Comparison of ENCODE assay signal across 28 cellular contexts in genomic region chr11:69968407-69969347, GRCh38.
DNase-seq lines count a peak whose midpoint lies in the region; ATAC-seq and TF ChIP-seq lines count a peak whose summit lies in the region.
"Had no signal": no experiment of that assay in that cellular context is flagged by ENCODE, and none has a peak within 500 bp of the region (broad histone marks: within the 10 kb centered on the region; RNA-seq: fewer than 3 reads in every experiment).

No MANE protein-coding gene starts in this region.

- H3K27me3 ChIP-seq in Caco-2 (replicated peaks; ENCODE audit: control insufficient read depth, insufficient read depth, low read length) (no peaks in the 10 kb centered on the region), adrenal gland (no peaks in the 10 kb centered on the region), right atrium auricular region (no peaks in the 10 kb centered on the region), neuronal stem cell (ENCODE audit: control insufficient read depth in 3 of 3, insufficient read depth in 3 of 3, low read depth in 1 of 3, low read length in 3 of 3) (no peaks in the 10 kb centered on the region)
- H3K27me3 ChIP-seq: foreskin keratinocyte had no signal

- BruUV-seq in Caco-2 (replicated peaks; lab: Mats Ljungman, UMichigan): no TSS peak

- H3K4me1 ChIP-seq in Caco-2: peaks cover 81% of the 10 kb centered on the region
- no peaks in the 10 kb centered on the region for H3K4me1 ChIP-seq in adrenal gland (replicated peaks in 1 of 2)
- H3K4me1 ChIP-seq in right atrium auricular region: no peaks in the 10 kb centered on the region
- peaks cover 0 to 9% of the 10 kb centered on the region in 2 donors for H3K4me1 ChIP-seq in neuronal stem cell (ENCODE audit: control insufficient read depth in 2 of 2, insufficient read depth in 1 of 2, low read depth in 1 of 2, low read length in 2 of 2)
- H3K4me1 ChIP-seq: foreskin keratinocyte, prostate gland had no signal

- no peaks in the 10 kb centered on the region for H3K79me1 ChIP-seq in neuronal stem cell (ENCODE audit: low read depth, low read length)

- no peak overlapping the region for H3K4me3 Mint-ChIP-seq in Caco-2 (ENCODE audit: unreplicated experiment)
- H3K4me3 Mint-ChIP-seq: activated B cell treated with CpG ODN at 0.5 μM for 24 hours; activated naive CD8-positive, alpha-beta T cell treated with anti-CD3 and anti-CD28 coated beads, Interleukin-2, amount 10 ng/mL, durations not matched to agents 7 days and 5 days; immature natural killer cell had no signal

- no peak overlapping the region for H2AFZ ChIP-seq in neuronal stem cell (ENCODE audit: low read length)

- no peak overlapping the region for H4K8ac ChIP-seq in neuronal stem cell (ENCODE audit: low read depth, low read length)

- DNase-seq in Caco-2: no peak
- DNase-seq in adrenal gland: peak in 5 of 7 donors; percentile 22 to 62 (median 37)
- no peak for DNase-seq in right atrium auricular region (ENCODE audit: low spot score)
- DNase-seq in neuronal stem cell (ENCODE audit: low spot score): no peak
- no peak for DNase-seq in NCI-H1048 (lab: John Stamatoyannopoulos, UW)
- no peak for DNase-seq in kidney tubule cell (ENCODE audit: low spot score)
- DNase-seq in NCI-H2081 treated with DMSO at 0.1 percent for 48 hours (lab: John Stamatoyannopoulos, UW): no peak
- DNase-seq: ACHN; activated B cell treated with CpG ODN at 0.5 μM for 24 hours; activated CD4-positive, alpha-beta T cell treated with anti-CD3 and anti-CD28 coated beads, Interleukin-2, amount 50 U/mL, for 48 hours; activated CD8-positive, alpha-beta memory T cell treated with anti-CD3 and anti-CD28 coated beads, Interleukin-2, amount 50 U/mL, for 4 hours; activated naive CD8-positive, alpha-beta T cell treated with anti-CD3 and anti-CD28 coated beads, Interleukin-2, amount 10 ng/mL, durations not matched to agents 7 days and 5 days; effector CD8-positive, alpha-beta T cell; foreskin keratinocyte; HCEC 1CT; hippocampal formation; immature natural killer cell; NCI-H2029 treated with DMSO at 0.1 percent for 48 hours; NCI-H226; NCI-H774; stimulated activated CD4-positive, alpha-beta T cell treated with anti-CD3 and anti-CD28 coated beads, Interleukin-2, amount 100 ng/mL, for 24 hours had no signal

- peak overlapping the region; percentile 63 for H3K9ac ChIP-seq in neuronal stem cell (ENCODE audit: low read depth, low read length, poor library complexity)

- H3K36me3 Mint-ChIP-seq in Caco-2 (ENCODE audit: insufficient read depth, unreplicated experiment): peaks cover 6% of the 10 kb centered on the region
- H3K36me3 Mint-ChIP-seq: activated naive CD8-positive, alpha-beta T cell treated with anti-CD3 and anti-CD28 coated beads, Interleukin-2, amount 10 ng/mL, durations not matched to agents 7 days and 5 days; IgD-negative memory B cell; immature natural killer cell had no signal

- H3K4me3 ChIP-seq in Caco-2 (ENCODE audit: low read depth, low read length) (no peak overlapping the region), adrenal gland (no peak overlapping the region), right atrium auricular region (no peak overlapping the region), neuronal stem cell (ENCODE audit: low read length in 2 of 2) (no peak overlapping the region)
- H3K4me3 ChIP-seq: prostate gland, skin epidermis had no signal

- no peak overlapping the region for H2BK12ac ChIP-seq in neuronal stem cell (ENCODE audit: low read length)

- CTCF ChIA-PET in Caco-2 (lab: Charles Lee): interaction anchor here (0.6 kb wide), 1 partner anchor 60 kb away, joined by 3 read pairs; no protein-coding TSS in a partner anchor

- 74 to 82% (median 78%) methylated on average over 15 to 24 of the region's 24 CpGs for WGBS in adrenal gland, 4 donors
- no CpG with 5 or more reads among the region's 24 CpGs for WGBS in neuronal stem cell (ENCODE audit: extremely low coverage in 2 of 2, insufficient read length in 2 of 2, insufficient replicate concordance in 1 of 2), 2 donors

- peak overlapping the region; percentile 88 for H3K27ac Mint-ChIP-seq in Caco-2 (ENCODE audit: unreplicated experiment)
- H3K27ac Mint-ChIP-seq: activated B cell treated with CpG ODN at 0.5 μM for 24 hours; activated naive CD8-positive, alpha-beta T cell treated with anti-CD3 and anti-CD28 coated beads, Interleukin-2, amount 10 ng/mL, durations not matched to agents 7 days and 5 days; activated T-helper 2 cell treated with anti-CD3 and anti-CD28 coated beads, Interferon-gamma antibody, Interleukin-2, Interleukin-4, amounts not matched to agents 10 μg/mL and 5 μg/mL and 100 μg/mL, durations not matched to agents 14 hours and 24 hours and 36 hours; IgD-negative memory B cell; immature natural killer cell had no signal

- H3K36me3 ChIP-seq in Caco-2 (ENCODE audit: control insufficient read depth, insufficient read depth, low read length) (no peaks in the 10 kb centered on the region), adrenal gland (replicated peaks in 1 of 2) (no peaks in the 10 kb centered on the region), right atrium auricular region (no peaks in the 10 kb centered on the region), neuronal stem cell (replicated peaks in 1 of 2; ENCODE audit: control insufficient read depth in 2 of 2, insufficient read depth in 2 of 2, low read length in 2 of 2) (no peaks in the 10 kb centered on the region)
- H3K36me3 ChIP-seq: neutrophil, prostate gland had no signal

- H2BK15ac ChIP-seq in neuronal stem cell (ENCODE audit: low read length): no peak overlapping the region

- H3K4ac ChIP-seq in neuronal stem cell (ENCODE audit: low read length): no peak overlapping the region

- POLR2A ChIA-PET in Caco-2 (lab: Charles Lee): no interaction called here

- TF ChIP-seq POLR2A in adrenal gland (IDR thresholded peaks at IDR 0.05): no peak

- H3K9me3 ChIP-seq in Caco-2 (no peaks in the 10 kb centered on the region), adrenal gland (replicated peaks in 1 of 3) (no peaks in the 10 kb centered on the region), right atrium auricular region (no peaks in the 10 kb centered on the region), neuronal stem cell (replicated peaks in 1 of 2; ENCODE audit: control insufficient read depth in 2 of 2, insufficient read depth in 1 of 2, low read depth in 1 of 2, low read length in 2 of 2) (peaks cover 0 to 3% of the 10 kb centered on the region in 2 donors)
- H3K9me3 ChIP-seq: neutrophil, prostate gland had no signal

- H3K27me3 Mint-ChIP-seq in Caco-2 (ENCODE audit: insufficient read depth, unreplicated experiment): no peaks in the 10 kb centered on the region
- H3K27me3 Mint-ChIP-seq: activated naive CD8-positive, alpha-beta T cell treated with anti-CD3 and anti-CD28 coated beads, Interleukin-2, amount 10 ng/mL, durations not matched to agents 7 days and 5 days had no signal

- no peak for TF ChIP-seq CTCF in Caco-2 (IDR thresholded peaks at IDR 0.05; ENCODE audit: insufficient read depth in 1 of 2, low read depth in 1 of 2, low read length in 1 of 2, severe bottlenecking in 1 of 2, unreplicated experiment in 1 of 2)
- no peak for TF ChIP-seq CTCF in adrenal gland (IDR thresholded peaks at IDR 0.05)
- no peak for TF ChIP-seq CTCF in right atrium auricular region (IDR thresholded peaks at IDR 0.05)

- H2BK5ac ChIP-seq in neuronal stem cell (ENCODE audit: low read length): no peak overlapping the region

- H3K14ac ChIP-seq in neuronal stem cell (ENCODE audit: low read length): no peak overlapping the region

- peaks cover 58% of the 10 kb centered on the region for H3K4me1 Mint-ChIP-seq in Caco-2 (ENCODE audit: low read depth, unreplicated experiment)
- H3K4me1 Mint-ChIP-seq: immature natural killer cell had no signal

- no peak overlapping the region for H2BK120ac ChIP-seq in neuronal stem cell (ENCODE audit: low read depth, low read length)

- peak overlapping the region; percentile 47 for H2AK5ac ChIP-seq in neuronal stem cell (ENCODE audit: low read depth, low read length)

- no peak overlapping the region for H3K18ac ChIP-seq in neuronal stem cell (ENCODE audit: low read length)

- no peaks in the 10 kb centered on the region for H3K9me3 Mint-ChIP-seq in Caco-2 (ENCODE audit: unreplicated experiment)
- H3K9me3 Mint-ChIP-seq: activated B cell treated with CpG ODN at 0.5 μM for 24 hours; activated naive CD8-positive, alpha-beta T cell treated with anti-CD3 and anti-CD28 coated beads, Interleukin-2, amount 10 ng/mL, durations not matched to agents 7 days and 5 days; activated T-helper 2 cell treated with anti-CD3 and anti-CD28 coated beads, Interferon-gamma antibody, Interleukin-2, Interleukin-4, amounts not matched to agents 10 μg/mL and 5 μg/mL and 100 μg/mL, durations not matched to agents 14 hours and 24 hours and 36 hours; immature natural killer cell had no signal

- no peak overlapping the region for H3K23ac ChIP-seq in neuronal stem cell (ENCODE audit: low read depth, low read length, poor library complexity)

- intact Hi-C loops in Caco-2 (cut with micrococcal nuclease; ENCODE audit: unreplicated experiment) (no loop called here), adrenal gland (cut with DNase I) (no loop called here)

- peak overlapping the region in 1 of 5 donors; percentile 61 for H3K27ac ChIP-seq in adrenal gland
- peak overlapping the region; percentile 35 to 45 for H3K27ac ChIP-seq in right atrium auricular region
- no peak overlapping the region for H3K27ac ChIP-seq in neuronal stem cell (replicated peaks; ENCODE audit: low read length)
- H3K27ac ChIP-seq: C4-2B, foreskin keratinocyte, neutrophil, prostate gland, skin epidermis had no signal

- no peak overlapping the region for H3K4me2 ChIP-seq in neuronal stem cell (ENCODE audit: insufficient read depth, low read length, poor library complexity, severe bottlenecking)

- no peak for ATAC-seq in HG03460 (IDR thresholded peaks at IDR 0.05; ENCODE audit: unreplicated experiment)
- ATAC-seq: foreskin keratinocyte had no signal

- H4K91ac ChIP-seq in neuronal stem cell (ENCODE audit: low read depth, low read length, poor library complexity): peak overlapping the region; percentile 54

Comparison
In these comparisons a context has a peak if more than half of its experiments do, and no peak if none do; other contexts are left out.
1. DNase-seq: peak in adrenal gland (5 of 7); none in Caco-2 (0 of 2), right atrium auricular region (single experiment), neuronal stem cell (single experiment), NCI-H1048 (single experiment), kidney tubule cell (single experiment) and NCI-H2081 treated with DMSO at 0.1 percent for 48 hours (single experiment).